32 cellular contexts compared by ENCODE assay signal in the genomic region with DNA sequence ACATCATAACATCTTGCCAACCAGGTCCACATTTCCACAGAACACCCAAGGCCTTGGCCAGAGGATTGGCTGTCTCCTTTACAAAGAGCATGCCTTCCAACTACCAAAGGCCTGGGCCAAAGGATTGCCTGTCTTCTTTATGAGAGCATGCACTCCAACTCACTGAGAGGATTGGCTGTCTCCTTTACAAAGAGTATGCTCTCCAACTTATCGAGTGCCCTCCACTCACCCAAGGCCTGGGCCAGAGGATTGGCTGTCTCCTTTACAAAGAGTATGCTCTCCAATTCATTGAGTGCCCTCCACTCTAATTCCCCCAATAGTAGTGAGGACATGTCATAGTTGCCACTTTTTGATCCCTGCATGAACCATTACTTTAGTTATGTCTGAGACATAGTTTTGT.
"Had no signal": no experiment of that assay in that cellular context is flagged by ENCODE, and none has a peak within 500 bp of the region (broad histone marks: within the 10 kb centered on the region; RNA-seq: fewer than 3 reads in every experiment).

No MANE protein-coding gene starts in this region.

- ATAC-seq: activated CD8-positive, alpha-beta T cell treated with anti-CD3 and anti-CD28 coated beads for 36 hours; activated T-cell treated with anti-CD3 and anti-CD28 coated beads, Interleukin-2, amount 50 U/mL, for 72 hours; activated T-helper 17 cell treated with anti-CD3 and anti-CD28 coated beads, Interleukin-2, amount 50 U/mL, for 72 hours; Right ventricle myocardium inferior had no signal

- H3K27me3 ChIP-seq: cardiac muscle cell, MG63 had no signal

- H3K4me3 ChIP-seq: cardiac muscle cell, MG63, PC-9 had no signal

- H3K36me3 ChIP-seq: cardiac muscle cell, MG63 had no signal

- H3K27ac ChIP-seq: cardiac muscle cell, PC-9, RWPE1 had no signal

- H2AFZ ChIP-seq: PC-9 had no signal

- DNase-seq: activated CD4-positive, alpha-beta T cell treated with anti-CD3 and anti-CD28 coated beads, Interleukin-2, amount 10 ng/mL, durations not matched to agents 24 days and 14 days; activated CD4-positive, alpha-beta T cell treated with anti-CD3 and anti-CD28 coated beads, Interleukin-2, amount 50 U/mL, for 4 hours; activated CD8-positive, alpha-beta T cell treated with anti-CD3 and anti-CD28 coated beads for 36 hours; activated effector memory CD4-positive, alpha-beta T cell treated with anti-CD3 and anti-CD28 coated beads, Interleukin-2, amount 50 U/mL, for 16 hours; activated naive CD4-positive, alpha-beta T cell; activated naive CD4-positive, alpha-beta T cell treated with anti-CD3 and anti-CD28 coated beads, Interleukin-2, amount 50 U/mL, for 16 hours; activated naive CD8-positive, alpha-beta T cell treated with anti-CD3 and anti-CD28 coated beads for 36 hours; activated T-cell treated with anti-CD3 and anti-CD28 coated beads, Interleukin-2, amount 50 U/mL, for 1 hour; activated T-cell treated with anti-CD3 and anti-CD28 coated beads, Interleukin-2, amount 50 U/mL, for 72 hours; amniotic stem cell; aorta; Kasumi-1; KG1; MG63; NCI-H1048; NCI-H1105 treated with DMSO at 0.1 percent for 48 hours; NCI-H1436; NCI-H1694; NCI-H1930; NCI-H2081 treated with DMSO at 0.1 percent for 48 hours; NCI-H2171; NCI-H2227 treated with DMSO at 0.1 percent for 48 hours; NCI-H446; NCI-H526; NCI-H748 treated with DMSO at 0.1 percent for 48 hours; NK-92 treated with Interleukin-12 subunit alpha and Interleukin-12 subunit beta, amount 100 ng/mL, for 24 hours; PC-9; T1000 had no signal

- H3K4me2 ChIP-seq: PC-9 had no signal
